8 cellular contexts compared by ENCODE assay signal in the genomic region with DNA sequence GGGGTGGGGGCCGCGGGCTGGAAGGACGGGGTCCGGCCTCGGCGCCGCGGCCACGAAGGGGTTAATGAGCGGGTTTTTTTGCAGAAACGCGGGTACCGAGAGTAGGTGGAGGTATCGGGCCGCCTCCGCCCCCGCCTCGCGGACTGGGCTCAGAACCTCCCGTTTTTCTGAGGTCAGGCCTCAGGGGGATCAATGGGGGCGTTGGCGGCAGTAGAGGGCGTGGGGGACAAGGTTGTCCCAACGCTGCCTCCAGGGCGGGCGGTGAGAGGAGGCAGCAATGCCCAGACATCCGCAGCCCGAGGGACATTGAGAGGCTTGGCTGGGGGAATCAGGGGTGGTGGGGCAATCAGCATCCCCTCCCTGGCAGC. TPM values are rescaled to one million over a fixed set of nuclear protein-coding genes. Genes with fewer than 3 reads are reported as not detected.
A peak's percentile ranks its signal among the peaks of the same experiment; 100 is the strongest.
DNase-seq lines count a peak whose midpoint lies in the region; ATAC-seq and TF ChIP-seq lines count a peak whose summit lies in the region.

No MANE protein-coding gene starts in this region.

- no peak overlapping the region for H3K18ac ChIP-seq in trophoblast cell (ENCODE audit: low read length)

- no peak overlapping the region for H3K4ac ChIP-seq in trophoblast cell (ENCODE audit: low read depth, low read length)

- no peaks in the 10 kb centered on the region for H3F3A ChIP-seq in GM23338 (replicated peaks; ENCODE audit: low read depth)

- H3K79me1 ChIP-seq in trophoblast cell (ENCODE audit: low read length) = no peaks in the 10 kb centered on the region

- no peak overlapping the region for H3K9ac ChIP-seq in trophoblast cell (ENCODE audit: low read length)

- peak overlapping the region; percentile 84 for H3K4me3 ChIP-seq in GM23338
- peak overlapping the region; percentile 58 to 62 for H3K4me3 ChIP-seq in Panc1 (ENCODE audit: low read depth in 2 of 2, low read length in 2 of 2)
- peak overlapping the region; percentile 68 for H3K4me3 ChIP-seq in left ventricle myocardium inferior
- peak overlapping the region; percentile 78 for H3K4me3 ChIP-seq in trophoblast cell (ENCODE audit: low read depth, low read length)

- no peaks in the 10 kb centered on the region for H3K36me3 Mint-ChIP-seq in GM23338 (ENCODE audit: low read depth)

- H3K27ac Mint-ChIP-seq in GM23338 = no peak overlapping the region

- no peaks in the 10 kb centered on the region for H3K27me3 ChIP-seq in GM23338 (ENCODE audit: insufficient read depth)
- no peaks in the 10 kb centered on the region for H3K27me3 ChIP-seq in Panc1 (ENCODE audit: control insufficient read depth, insufficient read depth, low read length)
- H3K27me3 ChIP-seq in left ventricle myocardium inferior (ENCODE audit: low read depth) = peaks cover 62% of the 10 kb centered on the region
- H3K27me3 ChIP-seq in trophoblast cell (ENCODE audit: insufficient read depth, low read length) = no peaks in the 10 kb centered on the region

- peaks cover 3% of the 10 kb centered on the region; the same call in 2 of the 3 replicates for H3K4me1 Mint-ChIP-seq in GM23338

- H2BK120ac ChIP-seq in trophoblast cell (ENCODE audit: insufficient read depth, low read length, poor library complexity) = no peak overlapping the region

- CTCF ChIA-PET in Panc1 (lab: Charles Lee) = no interaction called here

- H3K9me3 ChIP-seq in Panc1 (ENCODE audit: control insufficient read depth, insufficient read depth, low read depth, low read length) = no peaks in the 10 kb centered on the region
- H3K9me3 ChIP-seq in left ventricle myocardium inferior (replicated peaks) = no peaks in the 10 kb centered on the region
- H3K9me3 ChIP-seq in trophoblast cell (ENCODE audit: insufficient read depth, low read depth, low read length) = peaks cover 2% of the 10 kb centered on the region

- ATAC-seq in GM23338 (peak; percentile 11), Panc1 (no peak), GM18867 (IDR thresholded peaks at IDR 0.05; ENCODE audit: unreplicated experiment) (no peak), GM18502 (IDR thresholded peaks at IDR 0.05; ENCODE audit: poor library complexity, unreplicated experiment) (no peak)

- no peak overlapping the region for H2BK12ac ChIP-seq in trophoblast cell (ENCODE audit: low read length)

- peak; percentile 57 for DNase-seq in GM23338 (ENCODE audit: low spot score)
- no peak for DNase-seq in Panc1 (ENCODE audit: low read depth, low spot score)
- no peak for DNase-seq in left ventricle myocardium inferior
- no peak for DNase-seq in trophoblast cell
- DNase-seq in NCI-H1930 (lab: John Stamatoyannopoulos, UW) = no peak
- no peak for DNase-seq in NCI-H128 (lab: John Stamatoyannopoulos, UW; ENCODE audit: unreplicated experiment)

- no peak overlapping the region for H2BK5ac ChIP-seq in trophoblast cell (ENCODE audit: low read depth, low read length, poor library complexity)

- peak overlapping the region; percentile 84 for H3K4me2 ChIP-seq in GM23338
- peak overlapping the region; percentile 98 for H3K4me2 ChIP-seq in trophoblast cell (ENCODE audit: low read length)

- peak overlapping the region; percentile 71; the same call in 2 of the 3 replicates for H3K4me3 Mint-ChIP-seq in GM23338

- H3K4me1 ChIP-seq in GM23338 (ENCODE audit: insufficient read depth) = no peaks in the 10 kb centered on the region
- H3K4me1 ChIP-seq in Panc1 (ENCODE audit: control insufficient read depth, insufficient read depth, low read length) = no peaks in the 10 kb centered on the region
- H3K4me1 ChIP-seq in left ventricle myocardium inferior = peaks cover 7% of the 10 kb centered on the region
- H3K4me1 ChIP-seq in trophoblast cell (ENCODE audit: control insufficient read depth in 1 of 2, insufficient read depth in 2 of 2, low read length in 2 of 2) = peaks cover 4% of the 10 kb centered on the region in 2 experiments

- no TSS peak for BruUV-seq in Panc1 (replicated peaks; lab: Mats Ljungman, UMichigan)

- no peak overlapping the region for H3K27ac ChIP-seq in GM23338 (ENCODE audit: low read depth)
- no peak overlapping the region for H3K27ac ChIP-seq in Panc1 (ENCODE audit: low read length)
- no peak overlapping the region for H3K27ac ChIP-seq in left ventricle myocardium inferior (replicated peaks)
- no peak overlapping the region for H3K27ac ChIP-seq in trophoblast cell (ENCODE audit: low read depth, low read length)

- intact Hi-C loops in Panc1 (cut with micrococcal nuclease; ENCODE audit: unreplicated experiment) (no loop called here), left ventricle myocardium inferior (cut with micrococcal nuclease) (no loop called here)

- WGBS in trophoblast cell (ENCODE audit: extremely low coverage, insufficient coverage, insufficient read length) = no CpG with 5 or more reads among the region's 28 CpGs

- 0 out of 4 replicates have a peak, but pooled peaks of 1 of the 2 experiments have one; percentile 1 for TF ChIP-seq CTCF in GM23338 (conservative IDR thresholded peaks at IDR 0.05; ENCODE audit: low read depth in 2 of 2)
- TF ChIP-seq CTCF in Panc1 (IDR thresholded peaks at IDR 0.05) = no peak
- TF ChIP-seq CTCF in left ventricle myocardium inferior (IDR thresholded peaks at IDR 0.05; ENCODE audit: borderline replicate concordance) = no peak

- no peaks in the 10 kb centered on the region for H4K20me1 ChIP-seq in GM23338 (replicated peaks; ENCODE audit: insufficient read depth)

- H3K79me2 ChIP-seq in GM23338 (replicated peaks; ENCODE audit: insufficient read depth) (no peaks in the 10 kb centered on the region), trophoblast cell (ENCODE audit: control insufficient read depth, insufficient read depth, low read length, poor library complexity) (peaks cover 3% of the 10 kb centered on the region)

- H3K14ac ChIP-seq in trophoblast cell (ENCODE audit: low read length) = no peak overlapping the region

- H3K9me3 Mint-ChIP-seq in GM23338 = no peaks in the 10 kb centered on the region; the same call in 2 of the 3 replicates

- H2AFZ ChIP-seq in GM23338 (no peak overlapping the region), trophoblast cell (ENCODE audit: insufficient read depth, low read length, poor library complexity) (no peak overlapping the region)

- H3K23ac ChIP-seq in trophoblast cell (ENCODE audit: low read length) = no peak overlapping the region

- in situ Hi-C loops in Panc1 (cut with HindIII; ENCODE audit: low pct_unique_long_range_greater_than_20kb, low sequenced_read_pairs) = no loop called here

- no peak overlapping the region for H4K91ac ChIP-seq in trophoblast cell (ENCODE audit: low read depth, low read length)

- peaks cover 4% of the 10 kb centered on the region for H3K27me3 Mint-ChIP-seq in GM23338 (ENCODE audit: insufficient read depth, low read depth, poor library complexity)

- H4K12ac ChIP-seq in trophoblast cell (ENCODE audit: low read depth, low read length) = no peak overlapping the region

- no peak overlapping the region for H2AK5ac ChIP-seq in trophoblast cell (ENCODE audit: low read length)

- H3K36me3 ChIP-seq in GM23338 (ENCODE audit: insufficient read depth) (no peaks in the 10 kb centered on the region), Panc1 (ENCODE audit: control insufficient read depth, insufficient read depth, low read length) (no peaks in the 10 kb centered on the region), left ventricle myocardium inferior (no peaks in the 10 kb centered on the region), trophoblast cell (ENCODE audit: control insufficient read depth in 1 of 2, insufficient read depth in 2 of 2, low read length in 2 of 2) (no peaks in the 10 kb centered on the region)

- POLR2A ChIA-PET in Panc1 (lab: Charles Lee) = no interaction called here

- H3K9me2 ChIP-seq in GM23338 (ENCODE audit: insufficient read depth) = no peaks in the 10 kb centered on the region

- no peak overlapping the region for H4K8ac ChIP-seq in trophoblast cell (ENCODE audit: low read depth, low read length)

TF ChIP-seq in GM23338, 12 proteins besides CTCF, POLR2A, EP300 and RAD21 (continues in another document):
- TF ChIP-seq NANOG (IDR thresholded peaks at IDR 0.05; ENCODE audit: borderline replicate concordance) = no peak
- no peak for TF ChIP-seq EZH2 (IDR thresholded peaks at IDR 0.05; ENCODE audit: low read depth, unreplicated experiment)

RNA-seq across cellular contexts. Expression of a gene that starts 34.8 kb away (rescaled TPM):
- 31.9 and 67.4 TPM in 2 replicates for total RNA-seq in GM23338 (2014; rRNA removed; shearing (Covaris generic))
- 7.6 and 10.0 TPM in 2 replicates for polyA plus RNA-seq in GM23338 (2016; fragmentation: Nextera tagmentation; extraction: Ambion mirVana)
- total RNA-seq in Panc1 (2021; ENCODE audit: unreplicated experiment) (1.4 TPM), left ventricle myocardium inferior (13.3 TPM)
- polyA plus RNA-seq in Panc1 (2012; ENCODE audit: insufficient read length) = 0.35 TPM
- 0.97 and 1.5 TPM in 2 replicates for polyA plus RNA-seq in trophoblast cell (2013)
